ENCODE assay signal across 9 cellular contexts in the genomic region with DNA sequence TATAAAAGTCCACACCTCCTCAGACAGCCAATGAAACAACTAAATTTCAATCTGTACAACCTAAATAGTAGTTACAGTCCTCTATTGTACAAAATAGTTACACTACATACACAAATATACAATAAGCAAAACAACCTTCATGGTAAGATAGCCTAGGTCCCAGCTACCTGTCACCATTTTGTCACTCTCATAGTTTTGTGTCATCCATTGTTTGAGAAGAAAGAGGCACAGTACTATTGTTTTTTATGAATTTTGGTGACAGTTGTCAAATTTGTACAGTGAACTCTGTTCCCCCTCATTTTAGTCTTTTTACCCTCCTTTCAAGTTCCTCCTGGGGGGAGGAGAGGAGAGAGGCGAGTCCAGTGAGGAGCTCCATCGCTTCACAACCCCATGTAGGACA.
DNase-seq lines count a peak whose midpoint lies in the region; ATAC-seq and TF ChIP-seq lines count a peak whose summit lies in the region.
"Had no signal": no experiment of that assay in that cellular context is flagged by ENCODE, and none has a peak within 500 bp of the region (broad histone marks: within the 10 kb centered on the region; RNA-seq: fewer than 3 reads in every experiment).

No MANE protein-coding gene starts in this region.

- no peak for DNase-seq in SK-N-SH
- no peak for DNase-seq in dorsolateral prefrontal cortex
- DNase-seq in OCI-M2 (lab: John Stamatoyannopoulos, UW; ENCODE audit: unreplicated experiment), result no peak
- no peak for DNase-seq in aorta
- DNase-seq: NCI-H510A had no signal

- peaks cover 33% of the 10 kb centered on the region for H3K79me2 ChIP-seq in SK-N-SH (ENCODE audit: insufficient read depth)

- intact Hi-C loops in dorsolateral prefrontal cortex (cut with DNase I), result loop anchor here (2.0 to 10.0 kb wide), 6 partner anchors 59 to 449 kb away; partner anchors contain the start of gene SERP2 (in 1 of the 2)
- intact Hi-C loops in aorta (cut with DNase I), result loop anchor here (2.0 to 10.0 kb wide), 2 partner anchors 161 to 239 kb away; no protein-coding TSS in a partner anchor

- H3K9me2 ChIP-seq in SK-N-SH, result no peaks in the 10 kb centered on the region

- POLR2A ChIA-PET in SK-N-SH (lab: Yijun Ruan, JAX), result interaction anchor here (4.7 to 4.9 kb wide), 2 partner anchors 37 to 101 kb away, joined by 32 to 59 read pairs; no protein-coding TSS in a partner anchor

- peaks cover 17% of the 10 kb centered on the region; the same call in 1 of the 2 replicates for H4K20me1 ChIP-seq in SK-N-SH (ENCODE audit: insufficient read depth)

- H3K4me1 ChIP-seq in SK-N-SH (ENCODE audit: control insufficient read depth in 1 of 2, insufficient read depth in 2 of 2, low read depth in 1 of 2, low read length in 1 of 2) (peaks cover 10 to 28% of the 10 kb centered on the region in 2 experiments; a peak in 3 of 4 replicates), mesodermal cell (ENCODE audit: control insufficient read depth, insufficient read depth, low read length, poor library complexity, severe bottlenecking) (peaks cover 8% of the 10 kb centered on the region), thymus (ENCODE audit: control insufficient read depth, insufficient read depth, low read length) (peaks cover 10% of the 10 kb centered on the region), aorta (ENCODE audit: control insufficient read depth in 1 of 2, insufficient read depth in 2 of 2, low read length in 2 of 2) (peaks cover 0 to under 1% of the 10 kb centered on the region in 2 donors)

- no peak overlapping the region for H2AFZ ChIP-seq in SK-N-SH (ENCODE audit: low read depth)

- no peak overlapping the region for H3K9ac ChIP-seq in SK-N-SH

- peak overlapping the region; percentile 59 to 83; a peak in 3 of 4 replicates for H3K4me3 ChIP-seq in SK-N-SH (ENCODE audit: low read depth in 2 of 2, low read length in 1 of 2)
- peak overlapping the region; percentile 56 to 99 (median 87) for H3K4me3 ChIP-seq in dorsolateral prefrontal cortex
- H3K4me3 ChIP-seq in mesodermal cell (ENCODE audit: extremely low read depth, insufficient read depth, low read length, poor library complexity, severe bottlenecking), result peak overlapping the region; percentile 75
- peak overlapping the region; percentile 89 for H3K4me3 ChIP-seq in thymus (ENCODE audit: low read length)
- H3K4me3 ChIP-seq in aorta (ENCODE audit: low read length in 2 of 2), result no peak overlapping the region

- TF ChIP-seq CTCF in SK-N-SH (IDR thresholded peaks at IDR 0.05) (no peak), dorsolateral prefrontal cortex (IDR thresholded peaks at IDR 0.05 in 54 of 56, conservative IDR thresholded peaks at IDR 0.05 in 2 of 56; ENCODE audit: low read depth in 1 of 56, partially characterized antibody in 56 of 56) (no peak)

- peaks cover 44% of the 10 kb centered on the region for H3F3A ChIP-seq in SK-N-SH (replicated peaks; ENCODE audit: insufficient read depth)

- CTCF ChIA-PET in SK-N-SH (lab: Yijun Ruan, JAX), result interaction anchor here (1.0 kb wide), 1 partner anchor 242 kb away, joined by 4 read pairs; no protein-coding TSS in a partner anchor

- WGBS in SK-N-SH (ENCODE audit: low lambda C conversion rate), result 92% methylated on average over 2 of the region's 2 CpGs
- 100% methylated on average over 2 of the region's 2 CpGs; no CpG with 5 or more reads in 1 of the 2 experiments for WGBS in mesodermal cell (ENCODE audit: insufficient coverage in 2 of 2), 2 experiments
- 95% methylated on average over 2 of the region's 2 CpGs for WGBS in thymus
- WGBS in aorta, 2 donors, result 30 to 66% methylated on average over 2 of the region's 2 CpGs

- TF ChIP-seq EP300 in SK-N-SH (IDR thresholded peaks at IDR 0.05; ENCODE audit: borderline replicate concordance in 1 of 2, low read depth in 1 of 2, low read length in 1 of 2), result no peak

- H3K27me3 ChIP-seq in SK-N-SH (ENCODE audit: insufficient read depth), result no peaks in the 10 kb centered on the region
- H3K27me3 ChIP-seq in dorsolateral prefrontal cortex, result no peaks in the 10 kb centered on the region
- no peaks in the 10 kb centered on the region for H3K27me3 ChIP-seq in thymus (ENCODE audit: control insufficient read depth, insufficient read depth)
- H3K27me3 ChIP-seq in aorta (ENCODE audit: control insufficient read depth in 1 of 2, insufficient read depth in 2 of 2, low read length in 1 of 2), result no peaks in the 10 kb centered on the region

- ATAC-seq in SK-N-SH treated with all-trans-retinoic acid at 6 μM for 48 hours (no peak), HG03378 (IDR thresholded peaks at IDR 0.05; ENCODE audit: unreplicated experiment) (no peak), aorta (ENCODE audit: low FRiP score) (no peak)

- H3K9me3 ChIP-seq in SK-N-SH (no peaks in the 10 kb centered on the region), mesodermal cell (ENCODE audit: control insufficient read depth, low read length) (no peaks in the 10 kb centered on the region), thymus (ENCODE audit: control insufficient read depth) (no peaks in the 10 kb centered on the region), aorta (ENCODE audit: control insufficient read depth, low read length) (no peaks in the 10 kb centered on the region)

- no peak for TF ChIP-seq RAD21 in SK-N-SH (IDR thresholded peaks at IDR 0.05; ENCODE audit: low read length)

- H3K36me3 ChIP-seq in SK-N-SH (replicated peaks in 1 of 2; ENCODE audit: control insufficient read depth in 1 of 2, insufficient read depth in 2 of 2, low read length in 1 of 2) (peaks cover 26 to 37% of the 10 kb centered on the region in 2 experiments), mesodermal cell (ENCODE audit: control insufficient read depth, insufficient read depth, low read length) (peaks cover 24% of the 10 kb centered on the region), thymus (ENCODE audit: control insufficient read depth, insufficient read depth) (peaks cover 7% of the 10 kb centered on the region), aorta (ENCODE audit: control insufficient read depth in 1 of 2, insufficient read depth in 2 of 2, low read length in 1 of 2) (peaks cover 0 to 2% of the 10 kb centered on the region in 2 donors)

- peak overlapping the region; percentile 79; the same call in 1 of the 2 replicates for H3K4me2 ChIP-seq in SK-N-SH

- peak overlapping the region in 1 of 2 experiments; percentile 5; a peak in 1 of 4 replicates for H3K27ac ChIP-seq in SK-N-SH (ENCODE audit: low read depth in 2 of 2, low read length in 1 of 2)
- H3K27ac ChIP-seq in dorsolateral prefrontal cortex, result peak overlapping the region; percentile 34 to 100 (median 98)
- H3K27ac ChIP-seq in mesodermal cell (ENCODE audit: low read depth, low read length, severe bottlenecking), result no peak overlapping the region
- H3K27ac ChIP-seq in thymus (ENCODE audit: low read depth), result peak overlapping the region; percentile 77
- peak overlapping the region in 1 of 2 donors; percentile 66 for H3K27ac ChIP-seq in aorta (ENCODE audit: low read depth in 1 of 2, low read length in 2 of 2)

TF ChIP-seq in SK-N-SH, 30 proteins besides CTCF, POLR2A, EP300 and RAD21 (continues in another document):
- TF ChIP-seq GABPA (IDR thresholded peaks at IDR 0.05; ENCODE audit: low read depth) (no peak), USF2 (IDR thresholded peaks at IDR 0.05; ENCODE audit: borderline replicate concordance, low read depth, low read length) (no peak), PBX3 (IDR thresholded peaks at IDR 0.05) (no peak), FOXJ3 (CRISPR knock-in tag; IDR thresholded peaks at IDR 0.05) (no peak), JUND (IDR thresholded peaks at IDR 0.05) (no peak)

TF ChIP-seq in SK-N-SH treated with all-trans-retinoic acid at 6 μM for 48 hours, 23 proteins besides CTCF, POLR2A, EP300 and RAD21:
- TF ChIP-seq ZFP3 (CRISPR knock-in tag; IDR thresholded peaks at IDR 0.05) (no peak), RARB (CRISPR knock-in tag; IDR thresholded peaks at IDR 0.05) (no peak), ESRRG (CRISPR knock-in tag; IDR thresholded peaks at IDR 0.05) (no peak), CSRNP3 (CRISPR knock-in tag; IDR thresholded peaks at IDR 0.05) (no peak), CSDC2 (CRISPR knock-in tag; IDR thresholded peaks at IDR 0.05) (no peak), ISL1 (CRISPR knock-in tag; IDR thresholded peaks at IDR 0.05) (no peak), ZNF70 (CRISPR knock-in tag; IDR thresholded peaks at IDR 0.05) (no peak), ARNTL (CRISPR knock-in tag; IDR thresholded peaks at IDR 0.05; ENCODE audit: borderline replicate concordance, low read depth) (no peak), ZNF8 (CRISPR knock-in tag; IDR thresholded peaks at IDR 0.05) (no peak), PPARA (CRISPR knock-in tag; IDR thresholded peaks at IDR 0.05; ENCODE audit: borderline replicate concordance) (no peak)

Comparison
In these comparisons a context has a peak if more than half of its experiments do, and no peak if none do; other contexts are left out.
1. H3K4me3 ChIP-seq: peak in SK-N-SH (2 of 2), dorsolateral prefrontal cortex (59 of 59), mesodermal cell (single experiment) and thymus (single experiment); none in aorta (0 of 2).